In genomic region chr17:39702901-39703893, GRCh38 we compare ENCODE assay signal across 1 cellular context.
TF ChIP-seq lines count a peak whose summit lies in the region.

No MANE protein-coding gene starts in this region.

TF ChIP-seq in HEK293, 187 proteins besides CTCF, POLR2A, EP300 and RAD21 (continued from another document):
- TF ChIP-seq ZNF449 (tag by site-specific recombination; IDR thresholded peaks at IDR 0.05): no peak
- TF ChIP-seq ZFP37 (tag by site-specific recombination; IDR thresholded peaks at IDR 0.05): no peak
- no peak for TF ChIP-seq ZBTB21 (tag by site-specific recombination; IDR thresholded peaks at IDR 0.05)
- TF ChIP-seq ZNF2 (tag by site-specific recombination; IDR thresholded peaks at IDR 0.05): no peak
- TF ChIP-seq FEZF1 (tag by site-specific recombination; IDR thresholded peaks at IDR 0.05): no peak
- no peak for TF ChIP-seq KLF1 (tag by site-specific recombination; IDR thresholded peaks at IDR 0.05)
- no peak for TF ChIP-seq ZNF660 (tag by site-specific recombination; IDR thresholded peaks at IDR 0.05)
- TF ChIP-seq ZNF624 (tag by site-specific recombination; IDR thresholded peaks at IDR 0.05): no peak
